In the genomic region with DNA sequence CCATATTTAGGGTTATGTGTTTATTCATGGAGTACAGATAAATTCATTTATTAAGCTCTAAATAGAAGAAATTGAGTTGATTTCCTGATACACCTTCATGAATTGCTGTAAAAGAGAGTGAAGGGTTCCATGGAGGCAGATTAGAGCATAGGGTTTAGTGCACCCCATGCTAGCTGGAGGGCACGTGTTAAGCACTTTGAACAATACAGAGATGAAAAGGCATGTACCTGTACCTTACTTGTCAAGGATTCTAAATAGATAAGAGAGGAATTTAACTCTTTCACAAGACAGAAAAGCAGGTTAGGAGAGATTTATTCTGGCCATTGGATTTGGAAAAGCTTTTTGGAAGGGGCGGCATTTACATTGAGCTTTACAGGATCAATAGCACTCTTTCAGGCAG, we compare ENCODE assay signal across 20 cellular contexts. TPM values are rescaled to one million over a fixed set of nuclear protein-coding genes. Genes with fewer than 3 reads are reported as not detected.
DNase-seq lines count a peak whose midpoint lies in the region; ATAC-seq and TF ChIP-seq lines count a peak whose summit lies in the region.
"Had no signal": no experiment of that assay in that cellular context is flagged by ENCODE, and none has a peak within 500 bp of the region (broad histone marks: within the 10 kb centered on the region; RNA-seq: fewer than 3 reads in every experiment).

No MANE protein-coding gene starts in this region.

- CTCF ChIA-PET in activated CD8-positive, alpha-beta T cell treated with anti-CD3 and anti-CD28 coated beads for 36 hours (lab: Charles Lee), result interaction anchor here (0.9 to 4.0 kb wide), 8 partner anchors 10 to 111 kb away, joined by 3 to 28 read pairs (median 4); no protein-coding TSS in a partner anchor

- no peak overlapping the region for H3K4me3 Mint-ChIP-seq in stimulated activated naive CD8-positive, alpha-beta T cell treated with anti-CD3 and anti-CD28 coated beads, Interleukin-15, Interleukin-2, amounts not matched to agents 100 ng/mL and 50 ng/mL, for 24 hours
- H3K4me3 Mint-ChIP-seq in activated CD8-positive, alpha-beta T cell treated with anti-CD3 and anti-CD28 coated beads for 36 hours, result no peak overlapping the region
- no peak overlapping the region for H3K4me3 Mint-ChIP-seq in type B pancreatic cell

- no peaks in the 10 kb centered on the region for H3K4me1 ChIP-seq in foreskin keratinocyte
- H3K4me1 ChIP-seq: SJCRH30 had no signal

- intact Hi-C loops in activated CD8-positive, alpha-beta T cell treated with anti-CD3 and anti-CD28 coated beads for 36 hours (cut with micrococcal nuclease), result no loop called here

- H3K27ac ChIP-seq in foreskin keratinocyte, result no peak overlapping the region
- H3K27ac ChIP-seq: Peyer's patch, SJCRH30, WERI-Rb-1 had no signal

- DNase-seq in stimulated activated naive CD8-positive, alpha-beta T cell treated with anti-CD3 and anti-CD28 coated beads, Interleukin-15, Interleukin-2, amounts not matched to agents 100 U/mL and 50 U/mL, for 24 hours, result no peak
- no peak for DNase-seq in activated CD8-positive, alpha-beta T cell treated with anti-CD3 and anti-CD28 coated beads for 36 hours
- DNase-seq in foreskin keratinocyte, result no peak
- no peak for DNase-seq in type B pancreatic cell (ENCODE audit: extremely low spot score, unreplicated experiment)
- no peak for DNase-seq in DMS79 treated with DMSO at 0.1 percent for 48 hours (lab: John Stamatoyannopoulos, UW)
- no peak for DNase-seq in GM19238 (ENCODE audit: insufficient read length, low spot score)
- DNase-seq in AG08395 (ENCODE audit: low spot score), result no peak
- DNase-seq: activated CD8-positive, alpha-beta memory T cell treated with anti-CD3 and anti-CD28 coated beads for 24 hours; activated gamma-delta T cell; effector memory CD4-positive, alpha-beta T cell; HCEC 1CT; left colon; NCI-H1417; NCI-H2107; NCI-H510A; Peyer's patch; SJCRH30; WERI-Rb-1 had no signal

- no peak for ATAC-seq in stimulated activated naive CD8-positive, alpha-beta T cell treated with anti-CD3 and anti-CD28 coated beads, Interleukin-15, Interleukin-2, amounts not matched to agents 100 U/mL and 50 U/mL, for 24 hours
- no peak for ATAC-seq in activated CD8-positive, alpha-beta T cell treated with anti-CD3 and anti-CD28 coated beads for 36 hours
- peak; percentile 10 for ATAC-seq in foreskin keratinocyte
- ATAC-seq: left colon had no signal

- H3K36me3 Mint-ChIP-seq in stimulated activated naive CD8-positive, alpha-beta T cell treated with anti-CD3 and anti-CD28 coated beads, Interleukin-15, Interleukin-2, amounts not matched to agents 100 ng/mL and 50 ng/mL, for 24 hours (ENCODE audit: low read depth), result peaks cover 65% of the 10 kb centered on the region
- peaks cover 66% of the 10 kb centered on the region for H3K36me3 Mint-ChIP-seq in activated CD8-positive, alpha-beta T cell treated with anti-CD3 and anti-CD28 coated beads for 36 hours (ENCODE audit: low read depth)
- peaks cover 3% of the 10 kb centered on the region for H3K36me3 Mint-ChIP-seq in type B pancreatic cell

- no peaks in the 10 kb centered on the region for H3K27me3 Mint-ChIP-seq in stimulated activated naive CD8-positive, alpha-beta T cell treated with anti-CD3 and anti-CD28 coated beads, Interleukin-15, Interleukin-2, amounts not matched to agents 100 ng/mL and 50 ng/mL, for 24 hours
- H3K27me3 Mint-ChIP-seq in activated CD8-positive, alpha-beta T cell treated with anti-CD3 and anti-CD28 coated beads for 36 hours, result no peaks in the 10 kb centered on the region
- H3K27me3 Mint-ChIP-seq in type B pancreatic cell, result no peaks in the 10 kb centered on the region
- H3K27me3 Mint-ChIP-seq: progenitor cell of endocrine pancreas had no signal

- POLR2A ChIA-PET in activated CD8-positive, alpha-beta T cell treated with anti-CD3 and anti-CD28 coated beads for 36 hours (lab: Charles Lee), result interaction anchor here (0.8 to 5.5 kb wide), 13 partner anchors 9 to 89 kb away, joined by 3 to 71 read pairs (median 4); no protein-coding TSS in a partner anchor

- TF ChIP-seq CTCF in activated CD8-positive, alpha-beta T cell treated with anti-CD3 and anti-CD28 coated beads for 36 hours (IDR thresholded peaks at IDR 0.05), result no peak
- TF ChIP-seq CTCF in foreskin keratinocyte (conservative IDR thresholded peaks at IDR 0.05), result no peak
- TF ChIP-seq CTCF in type B pancreatic cell (conservative IDR thresholded peaks at IDR 0.05), result no peak

- H3K4me1 Mint-ChIP-seq in stimulated activated naive CD8-positive, alpha-beta T cell treated with anti-CD3 and anti-CD28 coated beads, Interleukin-15, Interleukin-2, amounts not matched to agents 100 ng/mL and 50 ng/mL, for 24 hours (ENCODE audit: low read depth), result peaks cover 89% of the 10 kb centered on the region
- H3K4me1 Mint-ChIP-seq in activated CD8-positive, alpha-beta T cell treated with anti-CD3 and anti-CD28 coated beads for 36 hours (ENCODE audit: low read depth), result peaks cover 81% of the 10 kb centered on the region
- peaks cover 13% of the 10 kb centered on the region for H3K4me1 Mint-ChIP-seq in type B pancreatic cell (ENCODE audit: unreplicated experiment)

- H3K27ac Mint-ChIP-seq in stimulated activated naive CD8-positive, alpha-beta T cell treated with anti-CD3 and anti-CD28 coated beads, Interleukin-15, Interleukin-2, amounts not matched to agents 100 ng/mL and 50 ng/mL, for 24 hours, result peak overlapping the region; percentile 88
- peak overlapping the region; percentile 93 for H3K27ac Mint-ChIP-seq in activated CD8-positive, alpha-beta T cell treated with anti-CD3 and anti-CD28 coated beads for 36 hours
- peak overlapping the region; percentile 54 for H3K27ac Mint-ChIP-seq in type B pancreatic cell
- H3K27ac Mint-ChIP-seq: progenitor cell of endocrine pancreas had no signal

- H3K27me3 ChIP-seq in foreskin keratinocyte, result no peaks in the 10 kb centered on the region
- H3K27me3 ChIP-seq: Peyer's patch, SJCRH30 had no signal

- no peaks in the 10 kb centered on the region for H3K9me3 Mint-ChIP-seq in stimulated activated naive CD8-positive, alpha-beta T cell treated with anti-CD3 and anti-CD28 coated beads, Interleukin-15, Interleukin-2, amounts not matched to agents 100 ng/mL and 50 ng/mL, for 24 hours
- no peaks in the 10 kb centered on the region for H3K9me3 Mint-ChIP-seq in activated CD8-positive, alpha-beta T cell treated with anti-CD3 and anti-CD28 coated beads for 36 hours
- H3K9me3 Mint-ChIP-seq in type B pancreatic cell, result no peaks in the 10 kb centered on the region

RNA-seq across cellular contexts. Expression of a gene that starts 23.3 kb away (rescaled TPM):
- total RNA-seq in activated CD8-positive, alpha-beta T cell treated with anti-CD3 and anti-CD28 coated beads for 36 hours, result 100 to 1,000 TPM; 135 to 141 TPM
- total RNA-seq in foreskin keratinocyte, result 17.1 and 19.4 TPM in 2 replicates
- polyA plus RNA-seq in foreskin keratinocyte, result 7.6 and 8.2 TPM in 2 replicates
- 11.8 and 17.3 TPM in 2 replicates for total RNA-seq in type B pancreatic cell (ENCODE audit: low replicate concordance)
